In the genomic region with DNA sequence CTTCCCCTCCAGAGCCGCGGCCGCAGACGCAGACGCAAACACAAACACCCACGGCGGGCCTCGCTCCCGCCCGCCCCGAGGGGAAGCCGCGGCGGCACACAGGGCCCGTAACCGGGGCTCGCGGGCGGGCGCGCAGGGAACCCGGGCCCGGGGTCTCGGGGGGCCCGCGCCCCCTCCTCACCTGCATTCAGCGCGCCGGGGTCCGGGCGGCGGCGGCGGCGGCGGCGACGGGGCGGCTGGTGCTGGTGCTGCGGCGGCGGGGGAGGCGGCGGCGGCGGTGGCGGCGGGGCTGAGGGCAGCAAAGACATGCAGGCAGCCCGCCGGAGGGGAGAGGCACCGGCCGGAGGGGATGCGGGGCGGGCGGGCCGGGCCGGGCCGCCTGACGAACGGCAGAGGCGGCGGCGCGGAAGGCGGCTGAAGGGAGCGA, we compare ENCODE assay signal across 8 cellular contexts. TPM values are rescaled to one million over a fixed set of nuclear protein-coding genes. Genes with fewer than 3 reads are reported as not detected.
A peak's percentile ranks its signal among the peaks of the same experiment; 100 is the strongest.
DNase-seq lines count a peak whose midpoint lies in the region; ATAC-seq, FAIRE-seq and TF ChIP-seq lines count a peak whose summit lies in the region.

No MANE protein-coding gene starts in this region.

- H4K20me1 ChIP-seq in DND-41 (ENCODE audit: insufficient read depth, low read length) (peaks cover 18% of the 10 kb centered on the region), MM.1S (ENCODE audit: insufficient read depth, low read length) (no peaks in the 10 kb centered on the region)

- H3K27me3 ChIP-seq in DND-41 (ENCODE audit: insufficient read depth, low read length, poor library complexity) (no peaks in the 10 kb centered on the region), MM.1S (replicated peaks; ENCODE audit: insufficient read depth, low read length) (no peaks in the 10 kb centered on the region), bronchial epithelial cell (ENCODE audit: control insufficient read depth, insufficient read depth, low read length) (no peaks in the 10 kb centered on the region)

- FAIRE-seq in bronchial epithelial cell (lab: Jason Lieb, UNC) = no peak

- ATAC-seq in DND-41 (ENCODE audit: insufficient read depth, low read depth) (peak; percentile 0), GM21576 (IDR thresholded peaks at IDR 0.05; ENCODE audit: unreplicated experiment) (peak; percentile 16), left lobe of liver (peak; percentile 3)
- ATAC-seq in stimulated activated naive B cell treated with anti-CD40 and anti-IgM and Interleukin-4, amounts not matched to agents 10 μg/mL and 1 μg/mL and 100 μg/mL, for 72 hours (replicated peaks) = peak; percentile 43 to 52

- H3F3A ChIP-seq in MM.1S (ENCODE audit: insufficient read depth, low read length) = peaks cover 67% of the 10 kb centered on the region

- no peak for DNase-seq in DND-41
- DNase-seq in MM.1S = peak; percentile 53
- no peak for DNase-seq in bronchial epithelial cell (ENCODE audit: low read depth)
- DNase-seq in left lobe of liver (ENCODE audit: low spot score) = no peak
- DNase-seq in stimulated activated naive B cell treated with anti-CD40 and anti-IgM and Interleukin-4, amounts not matched to agents 10 μg/mL and 1 μg/mL and 100 μg/mL, for 72 hours = no peak
- no peak for DNase-seq in cortex of kidney (lab: John Stamatoyannopoulos, UW)
- no peak for DNase-seq in superior temporal gyrus (ENCODE audit: extremely low spot score)

- H3K36me3 ChIP-seq in DND-41 (ENCODE audit: insufficient read depth, low read length) (peaks cover 3% of the 10 kb centered on the region; the same call in 1 of the 2 replicates), MM.1S (replicated peaks; ENCODE audit: insufficient read depth, low read length) (no peaks in the 10 kb centered on the region), bronchial epithelial cell (ENCODE audit: control insufficient read depth, insufficient read depth, low read length) (no peaks in the 10 kb centered on the region)

- H3K27ac ChIP-seq in DND-41 (ENCODE audit: low read length) (peak overlapping the region; percentile 98), MM.1S (ENCODE audit: low read length) (peak overlapping the region; percentile 95)

- H3K9me3 Mint-ChIP-seq in stimulated activated naive B cell treated with anti-CD40 and anti-IgM and Interleukin-4, amounts not matched to agents 10 μg/mL and 1 μg/mL and 100 μg/mL, for 72 hours = no peaks in the 10 kb centered on the region

- H3K4me2 ChIP-seq in DND-41 (ENCODE audit: insufficient read depth, low read length) (peak overlapping the region; percentile 69), MM.1S (ENCODE audit: low read depth, low read length) (peak overlapping the region; percentile 16; the same call in 1 of the 2 replicates)

- H3K27ac Mint-ChIP-seq in stimulated activated naive B cell treated with anti-CD40 and anti-IgM and Interleukin-4, amounts not matched to agents 10 μg/mL and 1 μg/mL and 100 μg/mL, for 72 hours = peak overlapping the region; percentile 97

- H3K9me3 ChIP-seq in DND-41 (ENCODE audit: insufficient read depth, low read length, severe bottlenecking) (no peaks in the 10 kb centered on the region), MM.1S (replicated peaks; ENCODE audit: insufficient read depth, low read length) (no peaks in the 10 kb centered on the region)

- H3K27me3 Mint-ChIP-seq in stimulated activated naive B cell treated with anti-CD40 and anti-IgM and Interleukin-4, amounts not matched to agents 10 μg/mL and 1 μg/mL and 100 μg/mL, for 72 hours = no peaks in the 10 kb centered on the region

- peak overlapping the region; percentile 89 for H2AFZ ChIP-seq in DND-41 (ENCODE audit: low read depth, low read length)
- 0 out of 2 replicates have a peak overlapping the region, but pooled peaks have one; percentile 43 for H2AFZ ChIP-seq in MM.1S (ENCODE audit: low read length)

- H3K36me3 Mint-ChIP-seq in stimulated activated naive B cell treated with anti-CD40 and anti-IgM and Interleukin-4, amounts not matched to agents 10 μg/mL and 1 μg/mL and 100 μg/mL, for 72 hours = peaks cover 5 to 8% of the 10 kb centered on the region in 2 donors

- H3K4me1 ChIP-seq in DND-41 (ENCODE audit: insufficient read depth, low read length) = peaks cover 53% of the 10 kb centered on the region
- H3K4me1 ChIP-seq in MM.1S (ENCODE audit: low read length) = peaks cover 19% of the 10 kb centered on the region

- H3K9me2 ChIP-seq in MM.1S (replicated peaks; ENCODE audit: insufficient read depth, low read length) = no peaks in the 10 kb centered on the region

- H3K4me3 ChIP-seq in DND-41 (ENCODE audit: low read depth in 1 of 2, low read length in 2 of 2) (peak overlapping the region; percentile 84 to 94; a peak in 3 of 4 replicates), MM.1S (ENCODE audit: low read length) (peak overlapping the region; percentile 93), bronchial epithelial cell (ENCODE audit: low read depth, low read length) (peak overlapping the region; percentile 95)

- H3K79me2 ChIP-seq in DND-41 (ENCODE audit: insufficient read depth, low read length) (peaks cover 66% of the 10 kb centered on the region), MM.1S (ENCODE audit: low read length) (peaks cover 68% of the 10 kb centered on the region)

- peaks cover 30 to 48% of the 10 kb centered on the region in 2 donors for H3K4me1 Mint-ChIP-seq in stimulated activated naive B cell treated with anti-CD40 and anti-IgM and Interleukin-4, amounts not matched to agents 10 μg/mL and 1 μg/mL and 100 μg/mL, for 72 hours

- H3K4me3 Mint-ChIP-seq in stimulated activated naive B cell treated with anti-CD40 and anti-IgM and Interleukin-4, amounts not matched to agents 10 μg/mL and 1 μg/mL and 100 μg/mL, for 72 hours = peak overlapping the region; percentile 94

- TF ChIP-seq CTCF in DND-41 (IDR thresholded peaks at IDR 0.05; ENCODE audit: borderline replicate concordance, extremely low read depth, low read length, poor library complexity, severe bottlenecking) = no peak
- TF ChIP-seq CTCF in MM.1S (IDR thresholded peaks at IDR 0.05; ENCODE audit: low read length) = no peak
- no peak for TF ChIP-seq CTCF in bronchial epithelial cell (IDR thresholded peaks at IDR 0.05; ENCODE audit: insufficient read depth, low read length, severe bottlenecking)

- H3K9ac ChIP-seq in DND-41 (ENCODE audit: low read depth, low read length) = peak overlapping the region; percentile 94
- H3K9ac ChIP-seq in MM.1S (ENCODE audit: low read length) = peak overlapping the region; percentile 96

RNA-seq across cellular contexts. Expression of gene CNOT6L, which starts 0.3 kb away (rescaled TPM):
- total RNA-seq in bronchial epithelial cell (15.0 and 16.3 TPM in 2 replicates), left lobe of liver (20.5 TPM)

RNA-seq across cellular contexts. Expression of gene MRPL1, which starts 43.2 kb away (rescaled TPM):
- total RNA-seq in bronchial epithelial cell = 24.7 and 29.4 TPM in 2 replicates
- 13.8 TPM for total RNA-seq in left lobe of liver
